In genomic region chr13:50123515-50123861, GRCh38 we compare ENCODE assay signal across 8 cellular contexts.
A peak's percentile ranks its signal among the peaks of the same experiment; 100 is the strongest.
DNase-seq lines count a peak whose midpoint lies in the region; ATAC-seq and TF ChIP-seq lines count a peak whose summit lies in the region.

No MANE protein-coding gene starts in this region.

- no peak for TF ChIP-seq CTCF in OCI-LY1 (IDR thresholded peaks at IDR 0.05; ENCODE audit: low read length)
- TF ChIP-seq CTCF in epithelial cell of proximal tubule (conservative IDR thresholded peaks at IDR 0.05; ENCODE audit: low read depth, low read length), result no peak

- no peak overlapping the region for H2AFZ ChIP-seq in OCI-LY1 (ENCODE audit: low read length)

- peak overlapping the region; percentile 95 for H3K27ac ChIP-seq in OCI-LY1 (ENCODE audit: low read depth, low read length, poor library complexity, severe bottlenecking)

- peak overlapping the region; percentile 93 for H3K9ac ChIP-seq in OCI-LY1 (ENCODE audit: low read length)

- H3K27me3 ChIP-seq in OCI-LY1 (ENCODE audit: insufficient read depth, low read length), result no peaks in the 10 kb centered on the region

- H3K4me3 ChIP-seq in GM08714 (ENCODE audit: low read length), result peak overlapping the region; percentile 70; the same call in 1 of the 2 replicates
- H3K4me3 ChIP-seq in OCI-LY1 (ENCODE audit: low read depth, low read length, poor library complexity, severe bottlenecking), result peak overlapping the region; percentile 99
- H3K4me3 ChIP-seq in epithelial cell of proximal tubule (ENCODE audit: low read depth, low read length), result peak overlapping the region; percentile 71

- DNase-seq in epithelial cell of proximal tubule (ENCODE audit: low read depth), result no peak
- peak; percentile 76 for DNase-seq in pons (ENCODE audit: low spot score)
- no peak for DNase-seq in SW480 (ENCODE audit: low spot score)
- DNase-seq in OCI-M2 (lab: John Stamatoyannopoulos, UW; ENCODE audit: unreplicated experiment), result no peak
- no peak for DNase-seq in activated CD4-positive, alpha-beta T cell treated with anti-CD3 and anti-CD28 coated beads for 1 hour

- H3K79me2 ChIP-seq in OCI-LY1 (ENCODE audit: insufficient read depth, low read length), result peaks cover 53% of the 10 kb centered on the region

- H3K9me2 ChIP-seq in OCI-LY1 (ENCODE audit: low read depth, low read length), result no peaks in the 10 kb centered on the region

- H3F3A ChIP-seq in OCI-LY1 (ENCODE audit: insufficient read depth, low read length), result no peaks in the 10 kb centered on the region

- H3K4me1 ChIP-seq in OCI-LY1 (ENCODE audit: insufficient read depth, low read length, severe bottlenecking), result peaks cover 73% of the 10 kb centered on the region

- H3K4me2 ChIP-seq in OCI-LY1 (ENCODE audit: low read length), result peak overlapping the region; percentile 92

- no peaks in the 10 kb centered on the region for H3K9me3 ChIP-seq in OCI-LY1 (ENCODE audit: low read length)

- peaks cover 43% of the 10 kb centered on the region for H3K36me3 ChIP-seq in OCI-LY1 (ENCODE audit: insufficient read depth, low read length)

- no peaks in the 10 kb centered on the region for H4K20me1 ChIP-seq in OCI-LY1 (ENCODE audit: insufficient read depth, low read length)

- no peak for ATAC-seq in HG03342 (IDR thresholded peaks at IDR 0.05; ENCODE audit: unreplicated experiment)
